Comparison of ENCODE assay signal across 12 cellular contexts in genomic region chr15:81575436-81576123, GRCh38.
DNase-seq lines count a peak whose midpoint lies in the region; ATAC-seq and TF ChIP-seq lines count a peak whose summit lies in the region.
"Had no signal": no experiment of that assay in that cellular context is flagged by ENCODE, and none has a peak within 500 bp of the region (broad histone marks: within the 10 kb centered on the region; RNA-seq: fewer than 3 reads in every experiment).

No MANE protein-coding gene starts in this region.

- TF ChIP-seq CTCF in LNCaP clone FGC (IDR thresholded peaks at IDR 0.05; ENCODE audit: control insufficient read depth, extremely low read depth, insufficient read depth) = no peak
- no peak for TF ChIP-seq CTCF in choroid plexus epithelial cell (conservative IDR thresholded peaks at IDR 0.05; ENCODE audit: low read depth, low read length)

- DNase-seq in LNCaP clone FGC (ENCODE audit: low read depth) = peak; percentile 6
- DNase-seq in NCI-H2227 treated with DMSO at 0.1 percent for 48 hours (lab: John Stamatoyannopoulos, UW) = peak; percentile 48
- peak; percentile 42 for DNase-seq in choroid plexus epithelial cell (ENCODE audit: low read depth)
- peak; percentile 29 for DNase-seq in pulmonary artery endothelial cell (ENCODE audit: low read depth, low spot score)
- DNase-seq: activated CD4-positive, alpha-beta T cell treated with anti-CD3 and anti-CD28 coated beads for 4 hours; midbrain; NCI-H82; retina had no signal

- H3K4me3 ChIP-seq in LNCaP clone FGC (ENCODE audit: low read depth, low read length) (no peak overlapping the region), choroid plexus epithelial cell (ENCODE audit: low read depth, low read length) (no peak overlapping the region)

- ATAC-seq in GM19351 (IDR thresholded peaks at IDR 0.05; ENCODE audit: unreplicated experiment) (no peak), GM18520 (IDR thresholded peaks at IDR 0.05; ENCODE audit: unreplicated experiment) (no peak), GM21529 (IDR thresholded peaks at IDR 0.05; ENCODE audit: unreplicated experiment) (no peak)
- ATAC-seq: HCT116 had no signal
